In the genomic region with DNA sequence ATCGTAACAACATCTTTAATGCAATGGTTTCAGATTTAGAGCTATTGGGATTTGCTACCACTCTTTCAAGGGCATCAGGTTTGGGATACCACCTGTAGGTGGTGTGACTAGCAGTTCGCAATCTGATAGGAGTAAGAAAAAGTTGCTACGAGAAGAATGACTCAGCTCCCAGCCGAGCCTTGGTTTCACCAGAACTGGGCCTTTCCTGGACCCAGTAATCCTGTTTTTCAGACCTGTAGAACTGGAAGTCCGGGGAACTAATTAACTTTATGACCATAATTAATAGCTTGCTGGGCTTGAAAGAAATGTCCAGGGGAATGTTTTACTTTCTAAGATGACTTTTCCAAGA, we compare ENCODE assay signal across 8 cellular contexts. TPM values are rescaled to one million over a fixed set of nuclear protein-coding genes. Genes with fewer than 3 reads are reported as not detected.
DNase-seq lines count a peak whose midpoint lies in the region; ATAC-seq and TF ChIP-seq lines count a peak whose summit lies in the region.

No MANE protein-coding gene starts in this region.

- H3K36me3 ChIP-seq in ascending aorta: peaks cover 26 to 27% of the 10 kb centered on the region in 2 donors
- H3K36me3 ChIP-seq in iPS DF 6.9 (ENCODE audit: control insufficient read depth, insufficient read depth, low read length): peaks cover 18% of the 10 kb centered on the region

- WGBS in iPS DF 6.9 (ENCODE audit: insufficient coverage, insufficient read length): no CpG with 5 or more reads among the region's 5 CpGs

- H3K9me3 ChIP-seq in ascending aorta (no peaks in the 10 kb centered on the region), iPS DF 6.9 (ENCODE audit: control insufficient read depth, insufficient read depth, low read length) (no peaks in the 10 kb centered on the region)

- peaks cover 6 to 13% of the 10 kb centered on the region in 2 donors for H3K4me1 ChIP-seq in ascending aorta
- H3K4me1 ChIP-seq in iPS DF 6.9 (ENCODE audit: control insufficient read depth, insufficient read depth, low read length): 0 out of 2 replicates have a peak, but pooled peaks cover 3% of the 10 kb centered on the region

- TF ChIP-seq CTCF in ascending aorta (IDR thresholded peaks at IDR 0.05): peak in 2 of 3 experiments; percentile 48 to 49
- TF ChIP-seq CTCF in retinal pigment epithelial cell (conservative IDR thresholded peaks at IDR 0.05; ENCODE audit: low read depth, low read length): peak; percentile 50

- intact Hi-C loops in ascending aorta (cut with DNase I): loop anchor here (1.0 to 2.0 kb wide), 3 partner anchors 10 to 168 kb away; a partner anchor contains a TSS

- ATAC-seq in GM21529 (IDR thresholded peaks at IDR 0.05; ENCODE audit: unreplicated experiment): peak; percentile 52

- H3K27me3 ChIP-seq in ascending aorta (no peaks in the 10 kb centered on the region), iPS DF 6.9 (ENCODE audit: control insufficient read depth, insufficient read depth, low read length) (no peaks in the 10 kb centered on the region)

- H3K27ac ChIP-seq in ascending aorta (peak overlapping the region; percentile 84 to 91), iPS DF 6.9 (ENCODE audit: low read length) (no peak overlapping the region)

- peak overlapping the region; percentile 76 to 89 for H3K4me3 ChIP-seq in ascending aorta
- H3K4me3 ChIP-seq in iPS DF 6.9 (ENCODE audit: low read length): peak overlapping the region; percentile 73; the same call in 1 of the 2 replicates
- peak overlapping the region; percentile 96 for H3K4me3 ChIP-seq in retinal pigment epithelial cell (ENCODE audit: low read length)

- peak; percentile 17 for DNase-seq in DMS53 treated with DMSO at 0.1 percent for 48 hours (lab: John Stamatoyannopoulos, UW; ENCODE audit: unreplicated experiment)
- peak; percentile 58 for DNase-seq in NCI-H226
- DNase-seq in ascending aorta (ENCODE audit: low spot score in 2 of 2): peak in 1 of 2 donors; percentile 76
- no peak for DNase-seq in iPS DF 6.9 (ENCODE audit: low read depth, low spot score)
- peak; percentile 48 for DNase-seq in retinal pigment epithelial cell (ENCODE audit: low read depth)
- no peak for DNase-seq in NCI-H187 treated with DMSO at 0.1 percent for 48 hours (lab: John Stamatoyannopoulos, UW)
- DNase-seq in cerebellum (ENCODE audit: low spot score): no peak

RNA-seq across cellular contexts. Expression of a gene that starts 0.8 kb away (rescaled TPM):
- total RNA-seq in ascending aorta (33.5 TPM), cerebellum (6.1 TPM)

RNA-seq across cellular contexts. Expression of a gene that starts 9.8 kb away (rescaled TPM):
- total RNA-seq in ascending aorta: 186 TPM
- 77.2 TPM for total RNA-seq in cerebellum

RNA-seq across cellular contexts. Expression of a gene that starts 45.3 kb away (rescaled TPM):
- total RNA-seq in ascending aorta (not detected), cerebellum (not detected)

Comparison
In these comparisons a context has a peak if more than half of its experiments do, and no peak if none do; other contexts are left out.
1. DNase-seq: peak in DMS53 treated with DMSO at 0.1 percent for 48 hours (single experiment), NCI-H226 (single experiment) and retinal pigment epithelial cell (single experiment); none in iPS DF 6.9 (single experiment), NCI-H187 treated with DMSO at 0.1 percent for 48 hours (single experiment) and cerebellum (single experiment).
2. Peak in every context shown above with its lines, with median percentiles within 50 percentile points of each other: H3K4me3 ChIP-seq.